Comparison of ENCODE assay signal across 8 cellular contexts in genomic region chr1:84574936-84575335, GRCh38. TPM values are rescaled to one million over a fixed set of nuclear protein-coding genes. Genes with fewer than 3 reads are reported as not detected.
DNase-seq lines count a peak whose midpoint lies in the region; ATAC-seq and TF ChIP-seq lines count a peak whose summit lies in the region.

No MANE protein-coding gene starts in this region.

- H3K18ac ChIP-seq in mesendoderm (ENCODE audit: low read length), result no peak overlapping the region

- H3K79me2 ChIP-seq in Karpas-422 (ENCODE audit: low read length) (peaks cover 30% of the 10 kb centered on the region), mesendoderm (ENCODE audit: control insufficient read depth, insufficient read depth, low read length) (no peaks in the 10 kb centered on the region)

- no peak overlapping the region for H3K4ac ChIP-seq in mesendoderm (ENCODE audit: low read depth, low read length)

- peak overlapping the region; percentile 100 for H3K4me2 ChIP-seq in Karpas-422 (ENCODE audit: low read depth, low read length, poor library complexity, severe bottlenecking)
- H3K4me2 ChIP-seq in mesendoderm (ENCODE audit: low read length), result no peak overlapping the region

- no peaks in the 10 kb centered on the region for H3K9me3 ChIP-seq in CD4-positive, alpha-beta T cell (ENCODE audit: control insufficient read depth, low read length)
- H3K9me3 ChIP-seq in Karpas-422 (ENCODE audit: low read length), result no peaks in the 10 kb centered on the region

- no peak overlapping the region for H2BK5ac ChIP-seq in mesendoderm (ENCODE audit: low read length)

- no peak overlapping the region for H2AK5ac ChIP-seq in mesendoderm (ENCODE audit: low read length)

- WGBS in mesendoderm (ENCODE audit: extremely low coverage, insufficient coverage, low lambda C conversion rate), result no CpG with 5 or more reads among the region's 7 CpGs

- no peaks in the 10 kb centered on the region for H3K27me3 Mint-ChIP-seq in CD4-positive, alpha-beta T cell
- H3K27me3 Mint-ChIP-seq in central memory CD8-positive, alpha-beta T cell, result no peaks in the 10 kb centered on the region
- H3K27me3 Mint-ChIP-seq in natural killer cell treated with Interleukin-12 subunit alpha and Interleukin-12 subunit beta and Interleukin-15 and Interleukin-18, amount 100 ng/mL, for 72 hours, result peaks cover 0 to 1% of the 10 kb centered on the region in 2 donors

- H3K4me1 Mint-ChIP-seq in CD4-positive, alpha-beta T cell (ENCODE audit: low read depth), result peaks cover 45% of the 10 kb centered on the region
- peaks cover 42% of the 10 kb centered on the region for H3K4me1 Mint-ChIP-seq in central memory CD8-positive, alpha-beta T cell
- H3K4me1 Mint-ChIP-seq in natural killer cell treated with Interleukin-12 subunit alpha and Interleukin-12 subunit beta and Interleukin-15 and Interleukin-18, amount 100 ng/mL, for 72 hours (ENCODE audit: low read depth in 2 of 2), result peaks cover 34 to 38% of the 10 kb centered on the region in 2 donors

- no peaks in the 10 kb centered on the region for H3K9me3 Mint-ChIP-seq in CD4-positive, alpha-beta T cell
- no peaks in the 10 kb centered on the region for H3K9me3 Mint-ChIP-seq in central memory CD8-positive, alpha-beta T cell
- no peaks in the 10 kb centered on the region for H3K9me3 Mint-ChIP-seq in natural killer cell treated with Interleukin-12 subunit alpha and Interleukin-12 subunit beta and Interleukin-15 and Interleukin-18, amount 100 ng/mL, for 72 hours

- POLR2A ChIA-PET in CD4-positive, alpha-beta T cell (lab: Charles Lee), result interaction anchor here (0.7 to 4.2 kb wide), 11 partner anchors 11 to 702 kb away, joined by 4 to 81 read pairs (median 8); partner anchors contain the start of genes BCL10, GNG5, PRKACB and RPF1

- H4K20me1 ChIP-seq in Karpas-422 (ENCODE audit: insufficient read depth, low read depth, low read length), result no peaks in the 10 kb centered on the region

- no peak for TF ChIP-seq CTCF in CD4-positive, alpha-beta T cell (IDR thresholded peaks at IDR 0.05)

- CTCF ChIA-PET in CD4-positive, alpha-beta T cell (lab: Charles Lee), result interaction anchor here (1.2 to 2.5 kb wide), 5 partner anchors 11 to 434 kb away, joined by 3 to 10 read pairs (median 6); no protein-coding TSS in a partner anchor

- H3K56ac ChIP-seq in mesendoderm (ENCODE audit: low read length), result no peak overlapping the region

- no peak overlapping the region for H2BK15ac ChIP-seq in mesendoderm (replicated peaks; ENCODE audit: low read depth)

- ATAC-seq in CD4-positive, alpha-beta T cell (ENCODE audit: poor library complexity), result no peak
- no peak for ATAC-seq in central memory CD8-positive, alpha-beta T cell (replicated peaks; ENCODE audit: extremely low read depth, poor library complexity, severe bottlenecking)
- ATAC-seq in natural killer cell treated with Interleukin-12 subunit alpha and Interleukin-12 subunit beta and Interleukin-15 and Interleukin-18, amount 100 ng/mL, for 72 hours, result no peak
- ATAC-seq in HG03342 (IDR thresholded peaks at IDR 0.05; ENCODE audit: unreplicated experiment) (no peak), GM21723 (IDR thresholded peaks at IDR 0.05; ENCODE audit: unreplicated experiment) (no peak), esophagus mucosa (no peak)

- intact Hi-C loops in CD4-positive, alpha-beta T cell (cut with DNase I, micrococcal nuclease), result loop anchor here (1.0 to 10.0 kb wide), 10 partner anchors 45 to 702 kb away; partner anchors contain the start of genes BCL10 (in 2 of the 2), GNG5 (in 1 of the 2) and SPATA1 (in 1 of the 2)

- peak overlapping the region; percentile 90 for H2AFZ ChIP-seq in Karpas-422 (ENCODE audit: low read length)

- peaks cover 21% of the 10 kb centered on the region for H3K4me1 ChIP-seq in Karpas-422 (ENCODE audit: low read length)
- H3K4me1 ChIP-seq in mesendoderm (ENCODE audit: control insufficient read depth, low read depth, low read length), result no peaks in the 10 kb centered on the region

- H2BK120ac ChIP-seq in mesendoderm (ENCODE audit: low read depth, low read length), result no peak overlapping the region

- H4K8ac ChIP-seq in mesendoderm (ENCODE audit: low read depth, low read length), result no peak overlapping the region

- no peak overlapping the region for H3K23ac ChIP-seq in mesendoderm (ENCODE audit: low read length)

- peak overlapping the region; percentile 23 for H3K27ac ChIP-seq in CD4-positive, alpha-beta T cell (ENCODE audit: low read depth, low read length)
- H3K27ac ChIP-seq in Karpas-422 (ENCODE audit: low read length) (peak overlapping the region; percentile 49), mesendoderm (ENCODE audit: low read depth, low read length) (no peak overlapping the region)

- H4K5ac ChIP-seq in mesendoderm (ENCODE audit: low read length), result no peak overlapping the region

- H3K4me3 ChIP-seq in Karpas-422 (ENCODE audit: low read length) (peak overlapping the region; percentile 81), mesendoderm (ENCODE audit: low read length) (no peak overlapping the region)

- no peaks in the 10 kb centered on the region for H3K79me1 ChIP-seq in mesendoderm (ENCODE audit: low read length)

- H3K36me3 ChIP-seq in Karpas-422 (ENCODE audit: insufficient read depth, low read length) (no peaks in the 10 kb centered on the region), mesendoderm (ENCODE audit: control insufficient read depth, insufficient read depth, low read length) (no peaks in the 10 kb centered on the region)

- H3K27me3 ChIP-seq in CD4-positive, alpha-beta T cell (ENCODE audit: control insufficient read depth, insufficient read depth, low read length), result no peaks in the 10 kb centered on the region
- no peaks in the 10 kb centered on the region for H3K27me3 ChIP-seq in Karpas-422 (ENCODE audit: low read length)
- H3K27me3 ChIP-seq in mesendoderm (ENCODE audit: insufficient read depth, low read length, poor library complexity), result no peaks in the 10 kb centered on the region

- peaks cover 33% of the 10 kb centered on the region for H3K36me3 Mint-ChIP-seq in CD4-positive, alpha-beta T cell (ENCODE audit: low read depth)
- peaks cover 15% of the 10 kb centered on the region for H3K36me3 Mint-ChIP-seq in central memory CD8-positive, alpha-beta T cell (ENCODE audit: insufficient read depth)
- peaks cover 17% of the 10 kb centered on the region for H3K36me3 Mint-ChIP-seq in natural killer cell treated with Interleukin-12 subunit alpha and Interleukin-12 subunit beta and Interleukin-15 and Interleukin-18, amount 100 ng/mL, for 72 hours

- DNase-seq in CD4-positive, alpha-beta T cell, result no peak
- DNase-seq in Karpas-422, result no peak
- no peak for DNase-seq in central memory CD8-positive, alpha-beta T cell (ENCODE audit: low spot score in 2 of 2)
- DNase-seq in natural killer cell treated with Interleukin-12 subunit alpha and Interleukin-12 subunit beta and Interleukin-15 and Interleukin-18, amount 100 ng/mL, for 72 hours (ENCODE audit: low spot score), result no peak
- no peak for DNase-seq in mesendoderm

- H3K9me2 ChIP-seq in Karpas-422 (replicated peaks; ENCODE audit: insufficient read depth, low read length), result no peaks in the 10 kb centered on the region

- peak overlapping the region; percentile 99 for H3K4me3 Mint-ChIP-seq in CD4-positive, alpha-beta T cell
- peak overlapping the region; percentile 95 for H3K4me3 Mint-ChIP-seq in central memory CD8-positive, alpha-beta T cell
- peak overlapping the region; percentile 98 for H3K4me3 Mint-ChIP-seq in natural killer cell treated with Interleukin-12 subunit alpha and Interleukin-12 subunit beta and Interleukin-15 and Interleukin-18, amount 100 ng/mL, for 72 hours

- peak overlapping the region; percentile 100 for H3K27ac Mint-ChIP-seq in CD4-positive, alpha-beta T cell
- peak overlapping the region; percentile 97 for H3K27ac Mint-ChIP-seq in central memory CD8-positive, alpha-beta T cell (ENCODE audit: low read depth)
- H3K27ac Mint-ChIP-seq in natural killer cell treated with Interleukin-12 subunit alpha and Interleukin-12 subunit beta and Interleukin-15 and Interleukin-18, amount 100 ng/mL, for 72 hours, result peak overlapping the region; percentile 92 to 99

- H3K9ac ChIP-seq in Karpas-422 (ENCODE audit: low read length), result peak overlapping the region; percentile 75
- no peak overlapping the region for H3K9ac ChIP-seq in mesendoderm (ENCODE audit: low read length)

RNA-seq across cellular contexts. Expression of gene CTBS, which starts 0.7 kb away (rescaled TPM):
- 10 to 100 TPM; 19.4 to 20.0 TPM for total RNA-seq in CD4-positive, alpha-beta T cell
- total RNA-seq in Karpas-422 (2014; rRNA removed; shearing (Covaris generic); ENCODE audit: low replicate concordance), result 5.7 and 19.2 TPM in 2 replicates
- 10 to 100 TPM; 10.1 to 20.9 TPM for total RNA-seq in natural killer cell treated with Interleukin-12 subunit alpha and Interleukin-12 subunit beta and Interleukin-15 and Interleukin-18, amount 100 ng/mL, for 72 hours
- total RNA-seq in esophagus mucosa, result 11.2 TPM
- polyA plus RNA-seq in mesendoderm (2013, experiment 1 of 2), result 3.3 TPM
- polyA plus RNA-seq in mesendoderm (2013, experiment 2 of 2), result 3.2 TPM
